Comparison of ENCODE assay signal across 8 cellular contexts in the genomic region with DNA sequence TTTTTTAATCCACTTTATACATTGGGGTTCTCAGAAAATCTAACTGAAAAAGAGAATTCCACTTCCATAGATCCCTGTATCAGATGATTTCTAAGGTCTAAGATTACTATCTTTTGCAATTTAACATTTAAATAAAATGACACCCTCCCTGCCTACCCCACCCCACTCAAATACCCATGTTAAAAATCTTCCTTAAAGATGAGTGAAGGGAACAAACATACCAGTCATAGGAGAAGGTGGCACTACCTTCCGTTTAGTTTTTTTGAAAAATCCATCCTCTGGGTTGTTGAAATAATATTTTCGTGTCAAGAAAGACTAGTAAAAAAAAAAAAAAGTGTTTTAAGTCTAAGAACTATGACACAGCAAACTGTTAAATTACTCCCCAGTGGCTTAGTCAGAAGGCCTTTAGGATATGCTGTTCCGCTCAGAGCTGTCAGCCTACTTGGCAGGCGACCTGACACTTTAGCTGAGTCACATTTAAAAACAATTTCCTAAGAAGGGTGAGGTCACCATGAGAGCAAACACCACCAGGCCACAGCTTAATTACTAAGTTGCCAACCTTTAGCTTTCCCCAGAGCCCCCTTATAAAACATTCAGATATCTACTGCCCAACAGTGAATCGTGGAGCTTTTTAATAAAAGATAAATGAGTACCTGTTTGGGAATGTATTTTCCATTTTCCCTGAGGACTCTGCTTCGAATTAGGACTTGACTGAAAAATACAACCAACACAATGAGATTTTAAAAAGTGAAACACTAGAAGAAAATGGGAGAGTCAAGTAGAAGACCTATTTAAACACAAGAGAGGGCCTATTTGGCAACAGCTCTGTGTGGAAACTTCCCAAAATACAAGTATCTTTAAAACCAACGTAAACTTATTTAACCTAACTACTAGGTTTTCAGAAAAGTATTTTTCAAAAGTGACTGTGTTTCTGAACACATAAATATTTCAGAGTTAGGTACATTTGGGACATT. TPM values are rescaled to one million over a fixed set of nuclear protein-coding genes. Genes with fewer than 3 reads are reported as not detected.
A peak's percentile ranks its signal among the peaks of the same experiment; 100 is the strongest.
DNase-seq lines count a peak whose midpoint lies in the region; ATAC-seq lines count a peak whose summit lies in the region.

No MANE protein-coding gene starts in this region.

- H3K27me3 Mint-ChIP-seq in activated T-cell treated with anti-CD3 and anti-CD28 coated beads, Interleukin-2, amount 50 U/mL, for 72 hours (ENCODE audit: low read depth), result no peaks in the 10 kb centered on the region
- H3K27me3 Mint-ChIP-seq in T-helper 17 cell, result no peaks in the 10 kb centered on the region

- peak; percentile 98 to 100 for ATAC-seq in activated T-cell treated with anti-CD3 and anti-CD28 coated beads, Interleukin-2, amount 50 U/mL, for 72 hours (replicated peaks in 1 of 2)
- ATAC-seq in Right ventricle myocardium inferior (peak; percentile 98), GM19328 (IDR thresholded peaks at IDR 0.05; ENCODE audit: unreplicated experiment) (no peak), HG03565 (IDR thresholded peaks at IDR 0.05; ENCODE audit: unreplicated experiment) (no peak), T-helper 17 cell (no peak)

- peaks cover 0 to 13% of the 10 kb centered on the region in 2 donors for H3K36me3 Mint-ChIP-seq in activated T-cell treated with anti-CD3 and anti-CD28 coated beads, Interleukin-2, amount 50 U/mL, for 72 hours (ENCODE audit: insufficient read depth in 2 of 2)
- H3K36me3 Mint-ChIP-seq in T-helper 17 cell (ENCODE audit: low read depth), result peaks cover 5% of the 10 kb centered on the region

- peak; percentile 35 for DNase-seq in COLO829 (ENCODE audit: low spot score)
- peak; percentile 95 for DNase-seq in M059J (ENCODE audit: low read depth)
- DNase-seq in activated T-cell treated with anti-CD3 and anti-CD28 coated beads, Interleukin-2, amount 50 U/mL, for 72 hours, result peak; percentile 56 to 58
- peak; percentile 82 for DNase-seq in Right ventricle myocardium inferior (ENCODE audit: missing footprints)
- DNase-seq in putamen (ENCODE audit: low spot score), result peak; percentile 53
- DNase-seq in T-helper 17 cell, result no peak

- intact Hi-C loops in Right ventricle myocardium inferior (cut with DNase I), result loop anchor here (5.0 to 10.0 kb wide), 2 partner anchors 35 to 248 kb away; no protein-coding TSS in a partner anchor

- H3K4me1 Mint-ChIP-seq in activated T-cell treated with anti-CD3 and anti-CD28 coated beads, Interleukin-2, amount 50 U/mL, for 72 hours (ENCODE audit: low read depth), result peaks cover 23% of the 10 kb centered on the region
- peaks cover 10% of the 10 kb centered on the region for H3K4me1 Mint-ChIP-seq in T-helper 17 cell

- H3K9me3 ChIP-seq in T-helper 17 cell (ENCODE audit: control insufficient read depth, low read length, poor library complexity, severe bottlenecking), result no peaks in the 10 kb centered on the region

- H3K27ac Mint-ChIP-seq in activated T-cell treated with anti-CD3 and anti-CD28 coated beads, Interleukin-2, amount 50 U/mL, for 72 hours, result peak overlapping the region; percentile 90
- no peak overlapping the region for H3K27ac Mint-ChIP-seq in T-helper 17 cell

- peak overlapping the region; percentile 53 to 79 for H3K4me3 Mint-ChIP-seq in activated T-cell treated with anti-CD3 and anti-CD28 coated beads, Interleukin-2, amount 50 U/mL, for 72 hours
- H3K4me3 Mint-ChIP-seq in T-helper 17 cell, result no peak overlapping the region

- no peaks in the 10 kb centered on the region for H3K9me3 Mint-ChIP-seq in activated T-cell treated with anti-CD3 and anti-CD28 coated beads, Interleukin-2, amount 50 U/mL, for 72 hours

RNA-seq across cellular contexts. Expression of a gene that starts 9.6 kb away (rescaled TPM):
- total RNA-seq in M059J (2014; rRNA removed; shearing (Covaris generic)), result 53.8 and 98.5 TPM in 2 replicates
- 10 to 100 TPM; 45.3 to 48.7 TPM for total RNA-seq in activated T-cell treated with anti-CD3 and anti-CD28 coated beads, Interleukin-2, amount 50 U/mL, for 72 hours
- 108 TPM for total RNA-seq in Right ventricle myocardium inferior
- 10 to 100 TPM; 41.8 to 60.6 TPM for total RNA-seq in T-helper 17 cell

RNA-seq across cellular contexts. Expression of a gene that starts 24.8 kb away (rescaled TPM):
- 2.8 and 3.8 TPM in 2 replicates for total RNA-seq in M059J (2014; rRNA removed; shearing (Covaris generic))
- 10 to 100 TPM in 1 of 2 donors, 1 to 10 TPM in 1; 7.9 to 14.5 TPM for total RNA-seq in activated T-cell treated with anti-CD3 and anti-CD28 coated beads, Interleukin-2, amount 50 U/mL, for 72 hours
- total RNA-seq in Right ventricle myocardium inferior (0.57 TPM), T-helper 17 cell (1 to 10 TPM; 5.8 to 5.9 TPM)

RNA-seq across cellular contexts. Expression of a gene that starts 43.4 kb away (rescaled TPM):
- 7.7 and 12.0 TPM in 2 replicates for total RNA-seq in M059J (2014; rRNA removed; shearing (Covaris generic))
- 10 to 100 TPM; 18.8 to 25.3 TPM for total RNA-seq in activated T-cell treated with anti-CD3 and anti-CD28 coated beads, Interleukin-2, amount 50 U/mL, for 72 hours
- 67.5 TPM for total RNA-seq in Right ventricle myocardium inferior
- total RNA-seq in T-helper 17 cell, result 10 to 100 TPM; 15.5 to 20.0 TPM

RNA-seq across cellular contexts. Expression of a gene that starts 49.2 kb away (rescaled TPM):
- total RNA-seq in M059J (2014; rRNA removed; shearing (Covaris generic)), result 12.2 and 16.0 TPM in 2 replicates
- total RNA-seq in activated T-cell treated with anti-CD3 and anti-CD28 coated beads, Interleukin-2, amount 50 U/mL, for 72 hours, result 10 to 100 TPM; 77.2 to 81.2 TPM
- 1.0 TPM for total RNA-seq in Right ventricle myocardium inferior
- 10 to 100 TPM; 16.6 to 20.0 TPM for total RNA-seq in T-helper 17 cell

Comparison
In these comparisons a context has a peak if more than half of its experiments do, and no peak if none do; other contexts are left out.
1. DNase-seq: peak in COLO829 (single experiment), M059J (single experiment), activated T-cell treated with anti-CD3 and anti-CD28 coated beads, Interleukin-2, amount 50 U/mL, for 72 hours (2 of 2), Right ventricle myocardium inferior (single experiment) and putamen (single experiment); none in T-helper 17 cell (0 of 3).
2. ATAC-seq: peak in activated T-cell treated with anti-CD3 and anti-CD28 coated beads, Interleukin-2, amount 50 U/mL, for 72 hours (2 of 2) and Right ventricle myocardium inferior (single experiment); none in GM19328 (single experiment), HG03565 (single experiment) and T-helper 17 cell (single experiment).